Comparison of ENCODE assay signal across 8 cellular contexts in genomic region chr11:65432133-65432650, GRCh38. TPM values are rescaled to one million over a fixed set of nuclear protein-coding genes. Genes with fewer than 3 reads are reported as not detected.
A peak's percentile ranks its signal among the peaks of the same experiment; 100 is the strongest.
DNase-seq lines count a peak whose midpoint lies in the region; ATAC-seq and TF ChIP-seq lines count a peak whose summit lies in the region.

No MANE protein-coding gene starts in this region.

- H3K36me3 Mint-ChIP-seq in activated CD4-positive, alpha-beta T cell treated with anti-CD3 and anti-CD28 coated beads, Interleukin-2, amount 10 ng/mL, durations not matched to agents 24 days and 14 days (ENCODE audit: low read depth), result peaks cover 57% of the 10 kb centered on the region
- peaks cover 28% of the 10 kb centered on the region for H3K36me3 Mint-ChIP-seq in activated naive CD8-positive, alpha-beta T cell treated with anti-CD3 and anti-CD28 coated beads for 36 hours

- H4K20me1 ChIP-seq in hepatocyte (ENCODE audit: insufficient read depth, poor library complexity, severe bottlenecking), result peaks cover 58% of the 10 kb centered on the region

- WGBS in hepatocyte (ENCODE audit: low lambda C conversion rate, missing lambda C conversion rate), result 96% methylated on average over 2 of the region's 2 CpGs

- H3K79me2 ChIP-seq in hepatocyte, result peaks cover 80% of the 10 kb centered on the region

- no peak for ATAC-seq in stimulated activated naive CD8-positive, alpha-beta T cell treated with anti-CD3 and anti-CD28 coated beads, Interleukin-15, amount 100 ng/mL, for 72 hours
- no peak for ATAC-seq in GM19395 (IDR thresholded peaks at IDR 0.05; ENCODE audit: unreplicated experiment)
- ATAC-seq in GM21723 (IDR thresholded peaks at IDR 0.05; ENCODE audit: unreplicated experiment), result no peak

- peak overlapping the region; percentile 91 for H3K4me2 ChIP-seq in hepatocyte

- DNase-seq in activated CD4-positive, alpha-beta T cell treated with anti-CD3 and anti-CD28 coated beads, Interleukin-2, amount 10 ng/mL, durations not matched to agents 24 days and 14 days, result no peak
- no peak for DNase-seq in activated CD4-positive, alpha-beta T cell treated with anti-CD3 and anti-CD28 coated beads for 1 hour
- DNase-seq in activated naive CD8-positive, alpha-beta T cell treated with anti-CD3 and anti-CD28 coated beads for 36 hours, result no peak
- DNase-seq in hepatocyte (ENCODE audit: low spot score) (no peak), cerebellum (ENCODE audit: low spot score) (no peak)
- DNase-seq in stimulated activated naive CD8-positive, alpha-beta T cell treated with anti-CD3 and anti-CD28 coated beads, Interleukin-15, amount 100 ng/mL, for 72 hours, result no peak

- intact Hi-C loops in activated CD4-positive, alpha-beta T cell treated with anti-CD3 and anti-CD28 coated beads, Interleukin-2, amount 10 ng/mL, durations not matched to agents 24 days and 14 days (cut with micrococcal nuclease), result loop anchor here (5.0 kb wide), 1 partner anchor 35 kb away; no protein-coding TSS in a partner anchor

- no peaks in the 10 kb centered on the region for H3K9me3 ChIP-seq in hepatocyte (ENCODE audit: low read depth)

- H3K4me1 Mint-ChIP-seq in activated CD4-positive, alpha-beta T cell treated with anti-CD3 and anti-CD28 coated beads, Interleukin-2, amount 10 ng/mL, durations not matched to agents 24 days and 14 days, result peaks cover 82% of the 10 kb centered on the region
- peaks cover 85% of the 10 kb centered on the region for H3K4me1 Mint-ChIP-seq in activated naive CD8-positive, alpha-beta T cell treated with anti-CD3 and anti-CD28 coated beads for 36 hours
- H3K4me1 Mint-ChIP-seq in stimulated activated naive CD8-positive, alpha-beta T cell treated with anti-CD3 and anti-CD28 coated beads, Interleukin-15, amount 100 ng/mL, for 72 hours, result peaks cover 85% of the 10 kb centered on the region

- H3K4me3 Mint-ChIP-seq in activated CD4-positive, alpha-beta T cell treated with anti-CD3 and anti-CD28 coated beads, Interleukin-2, amount 10 ng/mL, durations not matched to agents 24 days and 14 days, result peak overlapping the region; percentile 67
- peak overlapping the region; percentile 33 for H3K4me3 Mint-ChIP-seq in activated naive CD8-positive, alpha-beta T cell treated with anti-CD3 and anti-CD28 coated beads for 36 hours
- peak overlapping the region; percentile 68 to 81 for H3K4me3 Mint-ChIP-seq in stimulated activated naive CD8-positive, alpha-beta T cell treated with anti-CD3 and anti-CD28 coated beads, Interleukin-15, amount 100 ng/mL, for 72 hours

- peak overlapping the region; percentile 100 for H3K27ac ChIP-seq in hepatocyte

- no peaks in the 10 kb centered on the region for H3K27me3 Mint-ChIP-seq in activated CD4-positive, alpha-beta T cell treated with anti-CD3 and anti-CD28 coated beads, Interleukin-2, amount 10 ng/mL, durations not matched to agents 24 days and 14 days
- no peaks in the 10 kb centered on the region for H3K27me3 Mint-ChIP-seq in activated naive CD8-positive, alpha-beta T cell treated with anti-CD3 and anti-CD28 coated beads for 36 hours
- H3K27me3 Mint-ChIP-seq in stimulated activated naive CD8-positive, alpha-beta T cell treated with anti-CD3 and anti-CD28 coated beads, Interleukin-15, amount 100 ng/mL, for 72 hours, result no peaks in the 10 kb centered on the region

- H3K4me3 ChIP-seq in hepatocyte, result no peak overlapping the region

- no peaks in the 10 kb centered on the region for H3K27me3 ChIP-seq in hepatocyte

- TF ChIP-seq CTCF in hepatocyte (IDR thresholded peaks at IDR 0.05; ENCODE audit: poor library complexity), result no peak

- no peaks in the 10 kb centered on the region for H3K36me3 ChIP-seq in hepatocyte (replicated peaks; ENCODE audit: insufficient read depth, low read depth)

- peak overlapping the region; percentile 81 for H3K27ac Mint-ChIP-seq in activated CD4-positive, alpha-beta T cell treated with anti-CD3 and anti-CD28 coated beads, Interleukin-2, amount 10 ng/mL, durations not matched to agents 24 days and 14 days
- peak overlapping the region; percentile 80 for H3K27ac Mint-ChIP-seq in activated naive CD8-positive, alpha-beta T cell treated with anti-CD3 and anti-CD28 coated beads for 36 hours
- peak overlapping the region in 1 of 2 donors; percentile 27 for H3K27ac Mint-ChIP-seq in stimulated activated naive CD8-positive, alpha-beta T cell treated with anti-CD3 and anti-CD28 coated beads, Interleukin-15, amount 100 ng/mL, for 72 hours

- no peaks in the 10 kb centered on the region for H3K4me1 ChIP-seq in hepatocyte (ENCODE audit: insufficient read depth)

- no peak overlapping the region for H2AFZ ChIP-seq in hepatocyte

- H3K9me2 ChIP-seq in hepatocyte (replicated peaks; ENCODE audit: insufficient read depth), result no peaks in the 10 kb centered on the region

- H3K9me3 Mint-ChIP-seq in activated CD4-positive, alpha-beta T cell treated with anti-CD3 and anti-CD28 coated beads, Interleukin-2, amount 10 ng/mL, durations not matched to agents 24 days and 14 days, result no peaks in the 10 kb centered on the region
- H3K9me3 Mint-ChIP-seq in activated naive CD8-positive, alpha-beta T cell treated with anti-CD3 and anti-CD28 coated beads for 36 hours, result no peaks in the 10 kb centered on the region
- H3K9me3 Mint-ChIP-seq in stimulated activated naive CD8-positive, alpha-beta T cell treated with anti-CD3 and anti-CD28 coated beads, Interleukin-15, amount 100 ng/mL, for 72 hours, result no peaks in the 10 kb centered on the region

RNA-seq across cellular contexts. Expression of gene NEAT1, which starts 9.6 kb away (rescaled TPM):
- 410 and 411 TPM in 2 replicates for total RNA-seq in activated CD4-positive, alpha-beta T cell treated with anti-CD3 and anti-CD28 coated beads, Interleukin-2, amount 10 ng/mL, durations not matched to agents 24 days and 14 days
- total RNA-seq in activated naive CD8-positive, alpha-beta T cell treated with anti-CD3 and anti-CD28 coated beads for 36 hours, result 100 to 1,000 TPM; 136 to 155 TPM
- total RNA-seq in hepatocyte (104 and 130 TPM in 2 replicates), cerebellum (17.0 TPM)
- 168 and 209 TPM in 2 replicates for polyA plus RNA-seq in hepatocyte

RNA-seq across cellular contexts. Expression of gene FRMD8, which starts 45.8 kb away (rescaled TPM):
- total RNA-seq in activated CD4-positive, alpha-beta T cell treated with anti-CD3 and anti-CD28 coated beads, Interleukin-2, amount 10 ng/mL, durations not matched to agents 24 days and 14 days, result 46.7 and 46.8 TPM in 2 replicates
- total RNA-seq in activated naive CD8-positive, alpha-beta T cell treated with anti-CD3 and anti-CD28 coated beads for 36 hours, result 10 to 100 TPM; 33.1 to 36.3 TPM
- total RNA-seq in hepatocyte, result 20.8 and 25.7 TPM in 2 replicates
- 22.2 and 31.0 TPM in 2 replicates for polyA plus RNA-seq in hepatocyte
- total RNA-seq in cerebellum, result 9.2 TPM

RNA-seq across cellular contexts. Expression of gene SLC25A45, which starts 49.7 kb away (rescaled TPM):
- total RNA-seq in activated CD4-positive, alpha-beta T cell treated with anti-CD3 and anti-CD28 coated beads, Interleukin-2, amount 10 ng/mL, durations not matched to agents 24 days and 14 days, result 15.5 and 16.8 TPM in 2 replicates
- 10 to 100 TPM; 15.4 to 15.7 TPM for total RNA-seq in activated naive CD8-positive, alpha-beta T cell treated with anti-CD3 and anti-CD28 coated beads for 36 hours
- 4.9 and 8.8 TPM in 2 replicates for total RNA-seq in hepatocyte
- 13.9 and 20.3 TPM in 2 replicates for polyA plus RNA-seq in hepatocyte
- total RNA-seq in cerebellum, result 0.73 TPM
